Comparison of ENCODE assay signal across 24 cellular contexts in genomic region chr10:128868481-128868880, GRCh38.
"Had no signal": no experiment of that assay in that cellular context is flagged by ENCODE, and none has a peak within 500 bp of the region (broad histone marks: within the 10 kb centered on the region; RNA-seq: fewer than 3 reads in every experiment).

No MANE protein-coding gene starts in this region.

- H3K4me1 ChIP-seq: SJSA1 had no signal

- H3K27ac ChIP-seq: body of pancreas, KMS-11, SJSA1 had no signal

- ATAC-seq: activated CD4-positive, alpha-beta T cell treated with anti-CD3 and anti-CD28 coated beads for 36 hours; activated CD8-positive, alpha-beta T cell treated with anti-CD3 and anti-CD28 coated beads, Interleukin-2, amount 10 ng/mL, durations not matched to agents 7 days and 5 days; body of pancreas; Panc1 had no signal

- H3K27me3 ChIP-seq: body of pancreas, SJSA1 had no signal

- DNase-seq: activated CD4-positive, alpha-beta T cell treated with anti-CD3 and anti-CD28 coated beads for 36 hours; activated CD4-positive, alpha-beta T cell treated with anti-CD3 and anti-CD28 coated beads, Interleukin-2, amount 10 ng/mL, durations not matched to agents 7 days and 5 days; activated CD4-positive, alpha-beta T cell treated with anti-CD3 and anti-CD28 coated beads, Interleukin-2, amount 50 U/mL, for 48 hours; activated gamma-delta T cell; activated naive CD4-positive, alpha-beta T cell treated with Interleukin-2 at 50 U/mL for 16 hours; activated naive CD8-positive, alpha-beta T cell treated with anti-CD3 and anti-CD28 coated beads, Interleukin-2, amount 10 ng/mL, durations not matched to agents 7 days and 5 days; activated T-cell treated with anti-CD3 and anti-CD28 coated beads, Interleukin-2, amount 50 U/mL, for 24 hours; amygdala; body of pancreas; caudate nucleus; MM.1S; MV-4-11; NCI-H1092; NCI-H1436 treated with DMSO at 0.1 percent for 48 hours; NCI-H1694 treated with DMSO at 0.1 percent for 48 hours; NCI-H2029; NCI-H345; NCI-H524 treated with DMSO at 0.1 percent for 48 hours; SHP77 treated with DMSO at 0.1 percent for 48 hours; SK-N-SH had no signal

- H3K4me3 ChIP-seq: body of pancreas, SJSA1 had no signal

- H3K9me3 ChIP-seq: body of pancreas, SK-N-SH had no signal

- H3K36me3 ChIP-seq: SJSA1 had no signal
